Comparison of ENCODE assay signal across 15 cellular contexts in genomic region chr2:70472256-70472905, GRCh38.
DNase-seq lines count a peak whose midpoint lies in the region; ATAC-seq and TF ChIP-seq lines count a peak whose summit lies in the region.
"Had no signal": no experiment of that assay in that cellular context is flagged by ENCODE, and none has a peak within 500 bp of the region (broad histone marks: within the 10 kb centered on the region; RNA-seq: fewer than 3 reads in every experiment).

No MANE protein-coding gene starts in this region.

- H3K9me2 ChIP-seq in PC-9 (ENCODE audit: insufficient read depth), result no peaks in the 10 kb centered on the region

- intact Hi-C loops in lower lobe of right lung (cut with DNase I) (no loop called here), PC-9 (cut with micrococcal nuclease; ENCODE audit: unreplicated experiment) (no loop called here)

- H3K4me3 ChIP-seq in lower lobe of right lung (no peak overlapping the region), PC-9 (no peak overlapping the region)
- H3K4me3 ChIP-seq: colonic mucosa, MG63, thoracic aorta had no signal

- no peak overlapping the region for H2AFZ ChIP-seq in PC-9

- H3K9me3 ChIP-seq in lower lobe of right lung (no peaks in the 10 kb centered on the region), PC-9 (ENCODE audit: insufficient read depth, low read depth) (no peaks in the 10 kb centered on the region)
- H3K9me3 ChIP-seq: colonic mucosa, MG63, thoracic aorta had no signal

- CTCF ChIA-PET in PC-9 (lab: Charles Lee), result no interaction called here

- H3K4me1 ChIP-seq in lower lobe of right lung (no peaks in the 10 kb centered on the region), PC-9 (replicated peaks; ENCODE audit: insufficient read depth) (peaks cover 17% of the 10 kb centered on the region)
- H3K4me1 ChIP-seq: colonic mucosa had no signal

- H3F3A ChIP-seq in PC-9 (ENCODE audit: insufficient read depth, low read depth), result no peaks in the 10 kb centered on the region; the same call in 1 of the 2 replicates

- H3K4me2 ChIP-seq in PC-9, result no peak overlapping the region

- no TSS peak for BruUV-seq in PC-9 (replicated peaks; lab: Mats Ljungman, UMichigan)

- TF ChIP-seq CTCF in lower lobe of right lung (IDR thresholded peaks at IDR 0.05), result no peak
- no peak for TF ChIP-seq CTCF in PC-9 (conservative IDR thresholded peaks at IDR 0.05)

- peak; percentile 39 to 57 for ATAC-seq in lower lobe of right lung
- ATAC-seq in GM18520 (IDR thresholded peaks at IDR 0.05; ENCODE audit: unreplicated experiment), result no peak
- ATAC-seq in HG02973 (IDR thresholded peaks at IDR 0.05; ENCODE audit: unreplicated experiment), result no peak
- no peak for ATAC-seq in GM21717 (IDR thresholded peaks at IDR 0.05; ENCODE audit: unreplicated experiment)

- DNase-seq in DMS 273 (lab: John Stamatoyannopoulos, UW; ENCODE audit: unreplicated experiment) (peak; percentile 52), KG1 (lab: John Stamatoyannopoulos, UW) (peak; percentile 15), SKM-1 (lab: John Stamatoyannopoulos, UW; ENCODE audit: unreplicated experiment) (peak; percentile 48), lower lobe of right lung (peak; percentile 55), PC-9 (no peak)
- DNase-seq: activated gamma-delta T cell treated with Interleukin-2 at 50 U/mL for 16 hours; CD4-positive, alpha-beta memory T cell; colonic mucosa; MG63; NCI-H748 treated with DMSO at 0.1 percent for 48 hours; stimulated activated CD4-positive, alpha-beta T cell treated with anti-CD3 and anti-CD28 coated beads, Interleukin-1b, Interleukin-23, amount 100 ng/mL, for 48 hours had no signal

- H3K79me2 ChIP-seq in PC-9 (ENCODE audit: low read depth), result 0 out of 2 replicates have a peak, but pooled peaks cover 16% of the 10 kb centered on the region

- H3K27me3 ChIP-seq in lower lobe of right lung (ENCODE audit: low read depth) (no peaks in the 10 kb centered on the region), PC-9 (ENCODE audit: insufficient read depth, low read depth) (no peaks in the 10 kb centered on the region)
- H3K27me3 ChIP-seq: colonic mucosa had no signal

- POLR2A ChIA-PET in PC-9 (lab: Charles Lee; ENCODE audit: unreplicated experiment), result no interaction called here

- no peaks in the 10 kb centered on the region for H3K36me3 ChIP-seq in lower lobe of right lung
- H3K36me3 ChIP-seq in PC-9 (ENCODE audit: low read depth), result no peaks in the 10 kb centered on the region
- H3K36me3 ChIP-seq: colonic mucosa, MG63, thoracic aorta had no signal

- no peak overlapping the region for H3K27ac ChIP-seq in lower lobe of right lung
- no peak overlapping the region for H3K27ac ChIP-seq in PC-9
- H3K27ac ChIP-seq: colonic mucosa, thoracic aorta had no signal

- H4K20me1 ChIP-seq in PC-9 (ENCODE audit: insufficient read depth), result 0 out of 2 replicates have a peak, but pooled peaks cover 4% of the 10 kb centered on the region

Comparison
In these comparisons a context has a peak if more than half of its experiments do, and no peak if none do; other contexts are left out.
1. DNase-seq: peak in DMS 273 (single experiment), KG1 (single experiment), SKM-1 (single experiment) and lower lobe of right lung (single experiment); none in PC-9 (0 of 2).
2. ATAC-seq: peak in lower lobe of right lung (2 of 2); none in GM18520 (single experiment), HG02973 (single experiment) and GM21717 (single experiment).